In genomic region chr2:187409682-187410081, GRCh38 we compare ENCODE assay signal across 30 cellular contexts.
"Had no signal": no experiment of that assay in that cellular context is flagged by ENCODE, and none has a peak within 500 bp of the region (broad histone marks: within the 10 kb centered on the region; RNA-seq: fewer than 3 reads in every experiment).

No MANE protein-coding gene starts in this region.

- DNase-seq: activated CD4-positive, alpha-beta memory T cell treated with anti-CD3 and anti-CD28 coated beads, Interleukin-2, amount 10 ng/mL, durations not matched to agents 7 days and 5 days; activated CD4-positive, alpha-beta T cell treated with anti-CD3 and anti-CD28 coated beads for 36 hours; activated CD4-positive, alpha-beta T cell treated with anti-CD3 and anti-CD28 coated beads, Interleukin-2, amount 10 ng/mL, durations not matched to agents 24 days and 14 days; activated CD4-positive, CD25-positive, alpha-beta regulatory T cell; activated CD4-positive, CD25-positive, alpha-beta regulatory T cell treated with anti-CD3 and anti-CD28 coated beads, Interleukin-2, amount 50 U/mL, for 72 hours; activated effector memory CD4-positive, alpha-beta T cell treated with Interleukin-2 at 50 U/mL for 16 hours; activated gamma-delta T cell treated with Interleukin-2 at 50 U/mL for 16 hours; activated naive CD4-positive, alpha-beta T cell treated with anti-CD3 and anti-CD28 coated beads, Interleukin-2, amount 50 U/mL, for 16 hours; activated naive CD4-positive, alpha-beta T cell treated with Interleukin-2 at 50 U/mL for 16 hours; activated T-cell treated with anti-CD3 and anti-CD28 coated beads, Interleukin-2, amount 50 U/mL, for 4 hours; amniotic stem cell; anterior cingulate cortex; body of pancreas; caudate nucleus; cortex of kidney; dermis blood vessel endothelial cell; effector CD4-positive, alpha-beta T cell; effector memory CD8-positive, alpha-beta T cell; esophagus squamous epithelium; foreskin melanocyte; heart right ventricle; T-helper 1 cell; T-helper 17 cell; T1000; WERI-Rb-1 had no signal

- H3K9me3 Mint-ChIP-seq: activated CD4-positive, alpha-beta memory T cell treated with anti-CD3 and anti-CD28 coated beads, Interleukin-2, amount 10 ng/mL, durations not matched to agents 7 days and 5 days; activated CD4-positive, alpha-beta T cell treated with anti-CD3 and anti-CD28 coated beads, Interleukin-2, amount 10 ng/mL, durations not matched to agents 24 days and 14 days; T-helper 2 cell treated with Interferon-gamma antibody and Interleukin-4, amounts not matched to agents 5 μg/mL and 100 μg/mL, for 36 hours had no signal

- H3K27me3 Mint-ChIP-seq: activated CD4-positive, alpha-beta memory T cell treated with anti-CD3 and anti-CD28 coated beads, Interleukin-2, amount 10 ng/mL, durations not matched to agents 7 days and 5 days; activated CD4-positive, alpha-beta T cell treated with anti-CD3 and anti-CD28 coated beads for 36 hours; activated CD4-positive, alpha-beta T cell treated with anti-CD3 and anti-CD28 coated beads, Interleukin-2, amount 10 ng/mL, durations not matched to agents 24 days and 14 days; activated naive CD8-positive, alpha-beta T cell; activated T-helper 17 cell treated with anti-CD3 and anti-CD28 coated beads, Interleukin-2, amount 50 U/mL, for 72 hours; effector memory CD8-positive, alpha-beta T cell; T-helper 17 cell had no signal

- ATAC-seq: activated CD4-positive, alpha-beta T cell treated with anti-CD3 and anti-CD28 coated beads for 36 hours; activated T-cell treated with anti-CD3 and anti-CD28 coated beads, Interleukin-2, amount 50 U/mL, for 4 hours; activated T-helper 17 cell treated with anti-CD3 and anti-CD28 coated beads, Interleukin-2, amount 50 U/mL, for 72 hours; body of pancreas; effector memory CD8-positive, alpha-beta T cell; gastroesophageal sphincter; heart right ventricle; T-helper 17 cell had no signal

- H3K27ac ChIP-seq: body of pancreas, epithelial cell of prostate, esophagus squamous epithelium, gastroesophageal sphincter, WERI-Rb-1 had no signal

- H3K4me1 ChIP-seq: body of pancreas, esophagus squamous epithelium, gastroesophageal sphincter had no signal

- H3K4me3 Mint-ChIP-seq: activated CD4-positive, alpha-beta memory T cell treated with anti-CD3 and anti-CD28 coated beads, Interleukin-2, amount 10 ng/mL, durations not matched to agents 7 days and 5 days; activated CD4-positive, alpha-beta T cell treated with anti-CD3 and anti-CD28 coated beads for 36 hours; activated CD4-positive, alpha-beta T cell treated with anti-CD3 and anti-CD28 coated beads, Interleukin-2, amount 10 ng/mL, durations not matched to agents 24 days and 14 days; activated naive CD8-positive, alpha-beta T cell; activated T-cell treated with anti-CD3 and anti-CD28 coated beads, Interleukin-2, amount 50 U/mL, for 4 hours; activated T-helper 17 cell treated with anti-CD3 and anti-CD28 coated beads, Interleukin-2, amount 50 U/mL, for 72 hours; effector memory CD8-positive, alpha-beta T cell; T-helper 17 cell; T-helper 2 cell treated with Interferon-gamma antibody and Interleukin-4, amounts not matched to agents 5 μg/mL and 100 μg/mL, for 36 hours had no signal

- H3K4me3 ChIP-seq: body of pancreas, esophagus squamous epithelium, gastroesophageal sphincter, heart right ventricle had no signal

- H3K27ac Mint-ChIP-seq: activated CD4-positive, alpha-beta memory T cell treated with anti-CD3 and anti-CD28 coated beads, Interleukin-2, amount 10 ng/mL, durations not matched to agents 7 days and 5 days; activated CD4-positive, alpha-beta T cell treated with anti-CD3 and anti-CD28 coated beads for 36 hours; activated CD4-positive, alpha-beta T cell treated with anti-CD3 and anti-CD28 coated beads, Interleukin-2, amount 10 ng/mL, durations not matched to agents 24 days and 14 days; activated naive CD8-positive, alpha-beta T cell; activated T-helper 17 cell treated with anti-CD3 and anti-CD28 coated beads, Interleukin-2, amount 50 U/mL, for 72 hours; effector memory CD8-positive, alpha-beta T cell; T-helper 17 cell; T-helper 2 cell treated with Interferon-gamma antibody and Interleukin-4, amounts not matched to agents 5 μg/mL and 100 μg/mL, for 36 hours had no signal

- H3K36me3 ChIP-seq: esophagus squamous epithelium, gastroesophageal sphincter, heart right ventricle, WERI-Rb-1 had no signal

- H3K9me3 ChIP-seq: body of pancreas, esophagus squamous epithelium, gastroesophageal sphincter had no signal

- H3K27me3 ChIP-seq: body of pancreas, esophagus squamous epithelium, gastroesophageal sphincter, heart right ventricle had no signal

- H3K4me1 Mint-ChIP-seq: activated CD4-positive, alpha-beta memory T cell treated with anti-CD3 and anti-CD28 coated beads, Interleukin-2, amount 10 ng/mL, durations not matched to agents 7 days and 5 days; activated CD4-positive, alpha-beta T cell treated with anti-CD3 and anti-CD28 coated beads for 36 hours; activated CD4-positive, alpha-beta T cell treated with anti-CD3 and anti-CD28 coated beads, Interleukin-2, amount 10 ng/mL, durations not matched to agents 24 days and 14 days; activated T-helper 17 cell treated with anti-CD3 and anti-CD28 coated beads, Interleukin-2, amount 50 U/mL, for 72 hours; T-helper 17 cell had no signal

- H3K36me3 Mint-ChIP-seq: activated naive CD8-positive, alpha-beta T cell had no signal
